1 cellular context compared by ENCODE assay signal in genomic region chr13:45122941-45123340, GRCh38.
TF ChIP-seq lines count a peak whose summit lies in the region.

No MANE protein-coding gene starts in this region.

TF ChIP-seq in K562, 482 proteins besides CTCF, POLR2A, EP300 and RAD21 (continued from another document and continues in another):
- no peak for TF ChIP-seq ZNF280A (IDR thresholded peaks at IDR 0.05; ENCODE audit: low read depth, partially characterized antibody)
- no peak for TF ChIP-seq BMI1 (IDR thresholded peaks at IDR 0.05; ENCODE audit: low read length)
- TF ChIP-seq THRB (CRISPR knock-in tag; conservative IDR thresholded peaks at IDR 0.05): no peak
- TF ChIP-seq NFRKB (IDR thresholded peaks at IDR 0.05; ENCODE audit: low read depth): no peak
- TF ChIP-seq TEAD2 (tag; IDR thresholded peaks at IDR 0.05): no peak
- TF ChIP-seq GABPA (tag; conservative IDR thresholded peaks at IDR 0.05; ENCODE audit: low read depth): no peak
- TF ChIP-seq NRF1 (conservative IDR thresholded peaks at IDR 0.05 in 1 of 2, IDR thresholded peaks at IDR 0.05 in 1 of 2): no peak
- TF ChIP-seq ZNF282 (CRISPR knock-in tag; IDR thresholded peaks at IDR 0.05): no peak
- no peak for TF ChIP-seq ZNF124 (CRISPR knock-in tag; IDR thresholded peaks at IDR 0.05)
- no peak for TF ChIP-seq ZBED1 (IDR thresholded peaks at IDR 0.05)
- TF ChIP-seq MAFG (tag; conservative IDR thresholded peaks at IDR 0.05): no peak
- peak; percentile 97 for TF ChIP-seq ZNF263 (CRISPR knock-in tag; IDR thresholded peaks at IDR 0.05; ENCODE audit: borderline replicate concordance)
- TF ChIP-seq PTBP1 (IDR thresholded peaks at IDR 0.05; ENCODE audit: low read depth, low read length): no peak
- no peak for TF ChIP-seq SMARCC2 (IDR thresholded peaks at IDR 0.05; ENCODE audit: low read depth)
- TF ChIP-seq PURB (CRISPR knock-in tag; IDR thresholded peaks at IDR 0.05; ENCODE audit: low read depth): no peak
- TF ChIP-seq KDM2B (CRISPR knock-in tag; IDR thresholded peaks at IDR 0.05): no peak
- no peak for TF ChIP-seq RFX1 (IDR thresholded peaks at IDR 0.05)
- TF ChIP-seq FOXA1 (IDR thresholded peaks at IDR 0.05; ENCODE audit: borderline replicate concordance): no peak
- no peak for TF ChIP-seq DNMT1 (IDR thresholded peaks at IDR 0.05)
- peak; percentile 56; the same call in 1 of the 2 replicates for TF ChIP-seq CREM (IDR thresholded peaks at IDR 0.05; ENCODE audit: low read depth)
- TF ChIP-seq MYC (IDR thresholded peaks at IDR 0.05; ENCODE audit: low read depth, low read length): no peak
- TF ChIP-seq MYC (CRISPR knock-in tag; IDR thresholded peaks at IDR 0.05; ENCODE audit: borderline replicate concordance, low read depth): no peak
- TF ChIP-seq HDAC8 (tag; IDR thresholded peaks at IDR 0.05): no peak
- TF ChIP-seq TBP (optimal IDR thresholded peaks at IDR 0.05; ENCODE audit: low read depth, low read length): no peak
- no peak for TF ChIP-seq NR1H2 (CRISPR knock-in tag; IDR thresholded peaks at IDR 0.05)
- TF ChIP-seq ZNF274 (IDR thresholded peaks at IDR 0.05; ENCODE audit: borderline replicate concordance, low read depth, low read length): no peak
- no peak for TF ChIP-seq ZNF512 (tag; IDR thresholded peaks at IDR 0.05)
- TF ChIP-seq ARHGAP35 (IDR thresholded peaks at IDR 0.05; ENCODE audit: partially characterized antibody): no peak
- TF ChIP-seq ETV5 (CRISPR knock-in tag; IDR thresholded peaks at IDR 0.05; ENCODE audit: low read depth): no peak
- no peak for TF ChIP-seq FOXK2 (conservative IDR thresholded peaks at IDR 0.05 in 1 of 2, IDR thresholded peaks at IDR 0.05 in 1 of 2; ENCODE audit: low read depth in 2 of 2)
- TF ChIP-seq ARNT (IDR thresholded peaks at IDR 0.05): no peak
- TF ChIP-seq E2F5 (CRISPR knock-in tag; IDR thresholded peaks at IDR 0.05): no peak
- TF ChIP-seq PHB (CRISPR knock-in tag; IDR thresholded peaks at IDR 0.05): no peak
- TF ChIP-seq CAMTA2 (CRISPR knock-in tag; conservative IDR thresholded peaks at IDR 0.05): no peak
- no peak for TF ChIP-seq MAZ (CRISPR knock-in tag; conservative IDR thresholded peaks at IDR 0.05 in 1 of 2, IDR thresholded peaks at IDR 0.05 in 1 of 2)
- TF ChIP-seq ARID3B (CRISPR knock-in tag; IDR thresholded peaks at IDR 0.05; ENCODE audit: borderline replicate concordance): no peak
- TF ChIP-seq RBFOX2 (IDR thresholded peaks at IDR 0.05; ENCODE audit: low read depth, low read length): no peak
- no peak for TF ChIP-seq JUN (IDR thresholded peaks at IDR 0.05; ENCODE audit: borderline replicate concordance, low read depth, low read length)
- no peak for TF ChIP-seq JUN (CRISPR knock-in tag; IDR thresholded peaks at IDR 0.05; ENCODE audit: borderline replicate concordance)
- TF ChIP-seq MBD2 (IDR thresholded peaks at IDR 0.05; ENCODE audit: borderline replicate concordance, low read depth): no peak
- TF ChIP-seq CSDE1 (IDR thresholded peaks at IDR 0.05): no peak
- no peak for TF ChIP-seq TRIM28 (IDR thresholded peaks at IDR 0.05)
- no peak for TF ChIP-seq CTCFL (IDR thresholded peaks at IDR 0.05; ENCODE audit: borderline replicate concordance, insufficient read depth, low read depth, low read length, poor library complexity, severe bottlenecking)
- TF ChIP-seq ZNF740 (CRISPR knock-in tag; IDR thresholded peaks at IDR 0.05): no peak
- no peak for TF ChIP-seq ZNF740 (tag; IDR thresholded peaks at IDR 0.05)
- TF ChIP-seq WHSC1 (IDR thresholded peaks at IDR 0.05; ENCODE audit: low read length): no peak
- TF ChIP-seq ZNF232 (CRISPR knock-in tag; IDR thresholded peaks at IDR 0.05): no peak
- TF ChIP-seq TCF7 (IDR thresholded peaks at IDR 0.05; ENCODE audit: borderline replicate concordance): no peak
- no peak for TF ChIP-seq CBFB (CRISPR knock-in tag; IDR thresholded peaks at IDR 0.05)
- no peak for TF ChIP-seq HMG20B (CRISPR knock-in tag; IDR thresholded peaks at IDR 0.05)
- no peak for TF ChIP-seq PCBP1 (IDR thresholded peaks at IDR 0.05; ENCODE audit: low read depth, low read length, poor library complexity, severe bottlenecking)
- no peak for TF ChIP-seq DDX20 (tag; IDR thresholded peaks at IDR 0.05; ENCODE audit: low read depth)
- TF ChIP-seq ZBTB11 (CRISPR knock-in tag; IDR thresholded peaks at IDR 0.05): no peak
- TF ChIP-seq UBTF (IDR thresholded peaks at IDR 0.05; ENCODE audit: borderline replicate concordance in 1 of 2, low read depth in 2 of 2, low read length in 2 of 2): no peak
- TF ChIP-seq SP2 (IDR thresholded peaks at IDR 0.05; ENCODE audit: extremely low read depth, low read depth, low read length, poor library complexity, severe bottlenecking): no peak
- no peak for TF ChIP-seq PYGO2 (tag; IDR thresholded peaks at IDR 0.05)
- no peak for TF ChIP-seq MCM2 (IDR thresholded peaks at IDR 0.05; ENCODE audit: low read depth)
- no peak for TF ChIP-seq POLR3A (IDR thresholded peaks at IDR 0.05; ENCODE audit: borderline replicate concordance, extremely low read depth, insufficient read depth, insufficient read length)
- no peak for TF ChIP-seq SNAPC5 (CRISPR knock-in tag; IDR thresholded peaks at IDR 0.05)
- TF ChIP-seq ELF2 (CRISPR knock-in tag; IDR thresholded peaks at IDR 0.05): no peak
- TF ChIP-seq KDM1A (IDR thresholded peaks at IDR 0.05): peak in 1 of 2 experiments; percentile 31; a peak in 1 of 4 replicates
- no peak for TF ChIP-seq LEF1 (IDR thresholded peaks at IDR 0.05)
- TF ChIP-seq POLR2B (IDR thresholded peaks at IDR 0.05; ENCODE audit: low read depth, partially characterized antibody): no peak
- TF ChIP-seq ZKSCAN1 (IDR thresholded peaks at IDR 0.05; ENCODE audit: low read depth, low read length): no peak
